In the genomic region with DNA sequence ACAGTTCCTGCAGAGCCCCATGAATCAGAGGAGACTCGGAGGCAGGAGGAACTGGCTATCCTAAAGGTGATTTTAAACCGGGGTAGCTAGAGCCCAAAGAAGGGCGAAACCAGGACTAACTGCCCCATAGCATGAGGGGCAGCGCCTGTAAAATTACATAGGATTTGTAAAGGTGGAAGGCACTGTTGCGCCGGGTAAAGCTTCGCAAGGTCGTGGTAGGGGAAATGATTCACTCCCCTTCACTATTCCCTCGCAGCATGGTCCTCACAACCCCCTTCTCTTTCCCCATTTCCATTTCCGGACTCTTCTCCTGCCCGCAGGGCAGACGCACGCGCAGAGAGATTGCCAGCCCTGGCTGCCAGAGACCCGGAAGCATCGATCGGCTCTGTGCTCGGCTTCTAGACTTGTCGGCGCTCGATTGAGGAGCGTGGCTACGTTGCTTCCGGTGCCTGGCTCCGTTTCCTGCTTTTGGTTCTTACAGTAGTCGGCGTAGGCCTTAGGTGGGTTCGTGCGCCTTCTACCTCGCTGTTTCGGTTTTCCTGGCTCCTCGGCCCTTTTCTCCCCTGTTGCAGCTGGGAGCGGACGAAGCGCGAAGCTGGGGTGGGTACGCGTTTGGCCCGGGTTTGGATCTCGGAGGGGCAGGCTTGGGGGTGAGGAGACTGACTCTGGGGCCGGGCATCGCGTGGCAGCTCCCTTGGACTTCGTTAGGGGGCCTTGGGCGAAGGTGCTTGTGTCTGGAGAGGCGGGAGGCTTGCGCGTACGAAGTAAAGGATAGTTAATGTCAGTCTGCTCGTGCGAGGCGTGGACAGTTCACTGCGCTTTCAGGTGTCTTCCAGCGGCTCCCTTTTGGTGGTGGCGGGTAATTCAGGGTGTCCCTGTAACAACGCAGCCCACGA, we compare ENCODE assay signal across 8 cellular contexts. TPM values are rescaled to one million over a fixed set of nuclear protein-coding genes. Genes with fewer than 3 reads are reported as not detected.
DNase-seq lines count a peak whose midpoint lies in the region; ATAC-seq and TF ChIP-seq lines count a peak whose summit lies in the region.

A gene (plus strand): TSS at position 462 of the 896 bp plus-strand sequence. CDS start 1,677 bp downstream, outside the sequence.

- POLR2A ChIA-PET in activated CD4-positive, alpha-beta T cell treated with anti-CD3 and anti-CD28 coated beads for 36 hours (lab: Charles Lee), result no interaction called here

- peak within 1 kb of the TSS; percentile 95 for H3K4me3 Mint-ChIP-seq in activated CD4-positive, alpha-beta T cell treated with anti-CD3 and anti-CD28 coated beads for 36 hours

- H3K27me3 Mint-ChIP-seq in activated CD4-positive, alpha-beta T cell treated with anti-CD3 and anti-CD28 coated beads for 36 hours, result peaks cover 9% of the 10 kb centered on the region

- DNase-seq in AML-193 (lab: John Stamatoyannopoulos, UW) (peak; percentile 95), NCI-H510A treated with DMSO at 0.1 percent for 48 hours (lab: John Stamatoyannopoulos, UW) (peak; percentile 97), choroid plexus epithelial cell (ENCODE audit: low read depth) (peak; percentile 98), kidney glomerular epithelial cell (lab: John Stamatoyannopoulos, UW) (peak; percentile 92)
- DNase-seq in activated CD4-positive, alpha-beta T cell treated with anti-CD3 and anti-CD28 coated beads for 36 hours, result peak; percentile 95
- peak; percentile 69 to 73 for DNase-seq in stimulated activated CD4-positive, alpha-beta T cell treated with anti-CD3 and anti-CD28 coated beads, Interleukin-1b, Interleukin-23, amount 100 ng/mL, for 1 hour (ENCODE audit: low read depth in 2 of 2)

- TF ChIP-seq CTCF in choroid plexus epithelial cell (conservative IDR thresholded peaks at IDR 0.05; ENCODE audit: low read depth, low read length), result peak; percentile 12

- peaks cover 46% of the 10 kb centered on the region for H3K4me1 Mint-ChIP-seq in activated CD4-positive, alpha-beta T cell treated with anti-CD3 and anti-CD28 coated beads for 36 hours

- intact Hi-C loops in activated CD4-positive, alpha-beta T cell treated with anti-CD3 and anti-CD28 coated beads for 36 hours (cut with DNase I, micrococcal nuclease), result loop anchor here (1.0 to 10.0 kb wide), 7 partner anchors 157 to 1557 kb away; a partner anchor contains a TSS

- H3K9me3 Mint-ChIP-seq in activated CD4-positive, alpha-beta T cell treated with anti-CD3 and anti-CD28 coated beads for 36 hours (ENCODE audit: low read depth), result peaks cover 3% of the 10 kb centered on the region

- peak; percentile 94 for TF ChIP-seq POLR2A in GM19193 (IDR thresholded peaks at IDR 0.05; ENCODE audit: extremely low read depth, insufficient read depth, insufficient read length)

- H3K4me3 ChIP-seq in choroid plexus epithelial cell (ENCODE audit: low read depth, low read length), result peak within 1 kb of the TSS; percentile 98

- CTCF ChIA-PET in activated CD4-positive, alpha-beta T cell treated with anti-CD3 and anti-CD28 coated beads for 36 hours (lab: Charles Lee), result interaction anchor here (0.7 to 1.2 kb wide), 3 partner anchors 9 to 77 kb away, joined by 3 to 4 read pairs (median 4); no protein-coding TSS in a partner anchor

- peak within 1 kb of the TSS; percentile 98 for H3K27ac Mint-ChIP-seq in activated CD4-positive, alpha-beta T cell treated with anti-CD3 and anti-CD28 coated beads for 36 hours

- peaks cover 45% of the 10 kb centered on the region for H3K36me3 Mint-ChIP-seq in activated CD4-positive, alpha-beta T cell treated with anti-CD3 and anti-CD28 coated beads for 36 hours (ENCODE audit: low read depth)

- peak; percentile 100 for ATAC-seq in HG03439 (IDR thresholded peaks at IDR 0.05; ENCODE audit: unreplicated experiment)
- ATAC-seq in activated CD4-positive, alpha-beta T cell treated with anti-CD3 and anti-CD28 coated beads for 36 hours, result peak; percentile 95

RNA-seq across cellular contexts. Expression of the gene that starts here (rescaled TPM):
- total RNA-seq in activated CD4-positive, alpha-beta T cell treated with anti-CD3 and anti-CD28 coated beads for 36 hours, result 100 to 1,000 TPM; 122 to 129 TPM

Comparison
In these comparisons a context has a peak if more than half of its experiments do, and no peak if none do; other contexts are left out.
1. Peak in every context shown above with its lines: DNase-seq, ATAC-seq and H3K4me3 ChIP-seq.